ENCODE assay signal across 11 cellular contexts in genomic region chr5:159096555-159097460, GRCh38. TPM values are rescaled to one million over a fixed set of nuclear protein-coding genes. Genes with fewer than 3 reads are reported as not detected.
DNase-seq lines count a peak whose midpoint lies in the region; ATAC-seq, FAIRE-seq and TF ChIP-seq lines count a peak whose summit lies in the region.
"Had no signal": no experiment of that assay in that cellular context is flagged by ENCODE, and none has a peak within 500 bp of the region (broad histone marks: within the 10 kb centered on the region; RNA-seq: fewer than 3 reads in every experiment).

No MANE protein-coding gene starts in this region.

- peaks cover 23% of the 10 kb centered on the region for H4K20me1 ChIP-seq in neural cell (ENCODE audit: insufficient read depth)

- no peak for TF ChIP-seq EP300 in neural cell (conservative IDR thresholded peaks at IDR 0.05; ENCODE audit: poor library complexity, severe bottlenecking)

- H3K9me3 ChIP-seq in neural cell (ENCODE audit: low read length), result no peaks in the 10 kb centered on the region

- DNase-seq in H7, result peak; percentile 77
- DNase-seq in coronary artery (ENCODE audit: low spot score), result no peak
- no peak for DNase-seq in DMS79 (lab: John Stamatoyannopoulos, UW)
- DNase-seq in GM19239 (ENCODE audit: insufficient read length, low spot score), result no peak
- no peak for DNase-seq in stimulated activated CD4-positive, alpha-beta T cell treated with anti-CD3 and anti-CD28 coated beads, Interleukin-4, amount 100 ng/mL, for 1 hour
- DNase-seq: activated CD4-positive, alpha-beta T cell treated with anti-CD3 and anti-CD28 coated beads for 1 hour; NCI-H1048 had no signal

- peak overlapping the region; percentile 90 for H3K9ac ChIP-seq in neural cell (ENCODE audit: low read length)

- no peaks in the 10 kb centered on the region for H3F3A ChIP-seq in neural cell (ENCODE audit: insufficient read depth, low read length, poor library complexity, severe bottlenecking)

- FAIRE-seq in GM19239 (lab: Jason Lieb, UNC), result no peak

- TF ChIP-seq RAD21 in neural cell (conservative IDR thresholded peaks at IDR 0.05), result no peak

- H3K79me2 ChIP-seq in ACC112 (ENCODE audit: control insufficient read depth, insufficient read depth, low read length, unreplicated experiment) (peaks cover 86% of the 10 kb centered on the region), neural cell (replicated peaks; ENCODE audit: insufficient read depth, low read length) (peaks cover 93% of the 10 kb centered on the region)

- TF ChIP-seq CTCF in coronary artery (IDR thresholded peaks at IDR 0.05), result no peak
- TF ChIP-seq CTCF in neural cell (IDR thresholded peaks at IDR 0.05; ENCODE audit: poor library complexity, severe bottlenecking), result no peak

- H3K4me3 ChIP-seq in ACC112 (ENCODE audit: low read depth, low read length) (peak overlapping the region; percentile 89), H7 (ENCODE audit: insufficient read depth, low read depth, low read length) (no peak overlapping the region), coronary artery (peak overlapping the region; percentile 90), neural cell (ENCODE audit: low read length) (peak overlapping the region; percentile 83)

- H3K36me3 ChIP-seq in ACC112 (ENCODE audit: insufficient read depth, low read length) (no peaks in the 10 kb centered on the region), H7 (replicated peaks; ENCODE audit: control insufficient read depth, insufficient read depth, low read length) (no peaks in the 10 kb centered on the region), neural cell (ENCODE audit: insufficient read depth, low read length) (peaks cover 8% of the 10 kb centered on the region)

- no peaks in the 10 kb centered on the region for H3K9me2 ChIP-seq in neural cell (ENCODE audit: insufficient read depth, low read length)

- peaks cover 25% of the 10 kb centered on the region for H3K4me1 ChIP-seq in ACC112 (ENCODE audit: control insufficient read depth, insufficient read depth, low read length, unreplicated experiment)

- H3K4me2 ChIP-seq in neural cell (ENCODE audit: low read length), result peak overlapping the region; percentile 47

- H2AFZ ChIP-seq in ACC112 (ENCODE audit: low read length, unreplicated experiment) (no peak overlapping the region), neural cell (ENCODE audit: low read depth, low read length) (no peak overlapping the region)

- ATAC-seq in HG02763 (IDR thresholded peaks at IDR 0.05; ENCODE audit: unreplicated experiment), result no peak

- H3K27ac ChIP-seq in ACC112 (ENCODE audit: low read depth, low read length), result peak overlapping the region; percentile 90
- peak overlapping the region; percentile 85 to 97 for H3K27ac ChIP-seq in coronary artery
- H3K27ac ChIP-seq in neural cell (ENCODE audit: low read length), result peak overlapping the region; percentile 97

- H3K27me3 ChIP-seq in ACC112 (ENCODE audit: insufficient read depth, low read length) (no peaks in the 10 kb centered on the region), H7 (ENCODE audit: control insufficient read depth, insufficient read depth, low read length) (peaks cover 85% of the 10 kb centered on the region), neural cell (ENCODE audit: insufficient read depth, low read depth, low read length) (peaks cover 50% of the 10 kb centered on the region)

TF ChIP-seq in neural cell, 6 proteins besides CTCF, POLR2A, EP300 and RAD21:
- TF ChIP-seq REST (IDR thresholded peaks at IDR 0.05; ENCODE audit: borderline replicate concordance) (no peak), SMC3 (conservative IDR thresholded peaks at IDR 0.05; ENCODE audit: poor library complexity) (no peak), MXI1 (conservative IDR thresholded peaks at IDR 0.05; ENCODE audit: poor library complexity, severe bottlenecking) (no peak), EZH2 (IDR thresholded peaks at IDR 0.05; ENCODE audit: borderline replicate concordance, insufficient read depth, low read length, poor library complexity, severe bottlenecking) (no peak)

RNA-seq across cellular contexts. Expression of gene EBF1, which starts 2.9 kb away (rescaled TPM):
- total RNA-seq in H7 (2014; rRNA removed; shearing (Covaris generic)), result 0.35 TPM in 1 of 2 replicates, not detected in the other
- polyA plus RNA-seq in neural cell, result 96.7 and 114 TPM in 2 replicates
- polyA minus RNA-seq in neural cell, result 267 and 323 TPM in 2 replicates
- total RNA-seq: epithelial cell of proximal tubule had no signal
